ENCODE assay signal across 1 cellular context in the genomic region with DNA sequence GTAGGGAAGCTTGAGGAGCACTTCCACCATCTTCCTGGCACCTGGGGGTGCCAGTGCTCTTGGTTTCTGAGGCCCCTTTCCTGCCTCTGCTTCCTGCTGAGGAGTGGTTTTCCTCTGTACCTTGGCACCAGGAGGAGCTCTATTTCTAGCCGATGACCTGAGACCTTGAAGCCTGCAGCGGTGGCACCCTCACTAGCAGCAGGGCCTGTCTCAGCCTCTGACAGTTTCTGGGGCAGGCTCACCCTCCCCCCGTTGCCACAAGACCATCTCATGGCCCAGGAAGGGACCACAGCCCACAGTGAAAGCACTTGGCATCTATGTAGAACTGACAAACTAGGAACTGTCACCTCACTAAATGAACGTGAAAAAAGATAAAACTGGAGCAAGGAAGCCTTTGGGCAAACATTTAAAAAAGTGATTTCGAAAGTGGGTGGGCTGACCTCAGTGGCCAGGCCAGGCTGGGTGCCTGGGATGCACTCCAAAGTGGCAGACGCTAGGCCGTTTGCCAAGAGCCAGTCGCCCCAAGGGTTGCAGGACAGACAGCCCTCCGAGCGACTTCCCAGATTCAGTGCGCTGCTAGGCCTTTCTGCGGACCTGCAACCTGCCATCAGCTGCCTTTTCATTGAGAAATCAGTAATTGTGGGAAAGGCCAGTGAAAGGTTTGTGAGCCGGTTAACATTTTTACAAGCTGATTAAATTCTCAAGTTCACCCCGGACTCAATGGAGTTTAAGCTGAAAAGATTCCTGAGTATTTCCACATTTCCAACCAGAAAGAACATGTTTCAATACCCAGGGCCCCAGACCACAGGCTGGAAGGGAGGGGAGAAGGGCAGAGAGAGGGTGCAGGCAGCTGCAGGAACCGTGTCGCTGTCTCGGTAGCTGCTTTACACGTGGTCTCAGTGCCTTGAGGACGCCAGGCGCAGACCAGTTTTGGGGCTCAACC.
TF ChIP-seq lines count a peak whose summit lies in the region.

No MANE protein-coding gene starts in this region.

TF ChIP-seq in GM23338, 12 proteins besides CTCF, POLR2A, EP300 and RAD21 (continued from another document):
- TF ChIP-seq, protein P1, sequence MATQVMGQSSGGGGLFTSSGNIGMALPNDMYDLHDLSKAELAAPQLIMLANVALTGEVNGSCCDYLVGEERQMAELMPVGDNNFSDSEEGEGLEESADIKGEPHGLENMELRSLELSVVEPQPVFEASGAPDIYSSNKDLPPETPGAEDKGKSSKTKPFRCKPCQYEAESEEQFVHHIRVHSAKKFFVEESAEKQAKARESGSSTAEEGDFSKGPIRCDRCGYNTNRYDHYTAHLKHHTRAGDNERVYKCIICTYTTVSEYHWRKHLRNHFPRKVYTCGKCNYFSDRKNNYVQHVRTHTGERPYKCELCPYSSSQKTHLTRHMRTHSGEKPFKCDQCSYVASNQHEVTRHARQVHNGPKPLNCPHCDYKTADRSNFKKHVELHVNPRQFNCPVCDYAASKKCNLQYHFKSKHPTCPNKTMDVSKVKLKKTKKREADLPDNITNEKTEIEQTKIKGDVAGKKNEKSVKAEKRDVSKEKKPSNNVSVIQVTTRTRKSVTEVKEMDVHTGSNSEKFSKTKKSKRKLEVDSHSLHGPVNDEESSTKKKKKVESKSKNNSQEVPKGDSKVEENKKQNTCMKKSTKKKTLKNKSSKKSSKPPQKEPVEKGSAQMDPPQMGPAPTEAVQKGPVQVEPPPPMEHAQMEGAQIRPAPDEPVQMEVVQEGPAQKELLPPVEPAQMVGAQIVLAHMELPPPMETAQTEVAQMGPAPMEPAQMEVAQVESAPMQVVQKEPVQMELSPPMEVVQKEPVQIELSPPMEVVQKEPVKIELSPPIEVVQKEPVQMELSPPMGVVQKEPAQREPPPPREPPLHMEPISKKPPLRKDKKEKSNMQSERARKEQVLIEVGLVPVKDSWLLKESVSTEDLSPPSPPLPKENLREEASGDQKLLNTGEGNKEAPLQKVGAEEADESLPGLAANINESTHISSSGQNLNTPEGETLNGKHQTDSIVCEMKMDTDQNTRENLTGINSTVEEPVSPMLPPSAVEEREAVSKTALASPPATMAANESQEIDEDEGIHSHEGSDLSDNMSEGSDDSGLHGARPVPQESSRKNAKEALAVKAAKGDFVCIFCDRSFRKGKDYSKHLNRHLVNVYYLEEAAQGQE (IDR thresholded peaks at IDR 0.05; ENCODE audit: unreplicated experiment), result no peak
- TF ChIP-seq, protein P2, sequence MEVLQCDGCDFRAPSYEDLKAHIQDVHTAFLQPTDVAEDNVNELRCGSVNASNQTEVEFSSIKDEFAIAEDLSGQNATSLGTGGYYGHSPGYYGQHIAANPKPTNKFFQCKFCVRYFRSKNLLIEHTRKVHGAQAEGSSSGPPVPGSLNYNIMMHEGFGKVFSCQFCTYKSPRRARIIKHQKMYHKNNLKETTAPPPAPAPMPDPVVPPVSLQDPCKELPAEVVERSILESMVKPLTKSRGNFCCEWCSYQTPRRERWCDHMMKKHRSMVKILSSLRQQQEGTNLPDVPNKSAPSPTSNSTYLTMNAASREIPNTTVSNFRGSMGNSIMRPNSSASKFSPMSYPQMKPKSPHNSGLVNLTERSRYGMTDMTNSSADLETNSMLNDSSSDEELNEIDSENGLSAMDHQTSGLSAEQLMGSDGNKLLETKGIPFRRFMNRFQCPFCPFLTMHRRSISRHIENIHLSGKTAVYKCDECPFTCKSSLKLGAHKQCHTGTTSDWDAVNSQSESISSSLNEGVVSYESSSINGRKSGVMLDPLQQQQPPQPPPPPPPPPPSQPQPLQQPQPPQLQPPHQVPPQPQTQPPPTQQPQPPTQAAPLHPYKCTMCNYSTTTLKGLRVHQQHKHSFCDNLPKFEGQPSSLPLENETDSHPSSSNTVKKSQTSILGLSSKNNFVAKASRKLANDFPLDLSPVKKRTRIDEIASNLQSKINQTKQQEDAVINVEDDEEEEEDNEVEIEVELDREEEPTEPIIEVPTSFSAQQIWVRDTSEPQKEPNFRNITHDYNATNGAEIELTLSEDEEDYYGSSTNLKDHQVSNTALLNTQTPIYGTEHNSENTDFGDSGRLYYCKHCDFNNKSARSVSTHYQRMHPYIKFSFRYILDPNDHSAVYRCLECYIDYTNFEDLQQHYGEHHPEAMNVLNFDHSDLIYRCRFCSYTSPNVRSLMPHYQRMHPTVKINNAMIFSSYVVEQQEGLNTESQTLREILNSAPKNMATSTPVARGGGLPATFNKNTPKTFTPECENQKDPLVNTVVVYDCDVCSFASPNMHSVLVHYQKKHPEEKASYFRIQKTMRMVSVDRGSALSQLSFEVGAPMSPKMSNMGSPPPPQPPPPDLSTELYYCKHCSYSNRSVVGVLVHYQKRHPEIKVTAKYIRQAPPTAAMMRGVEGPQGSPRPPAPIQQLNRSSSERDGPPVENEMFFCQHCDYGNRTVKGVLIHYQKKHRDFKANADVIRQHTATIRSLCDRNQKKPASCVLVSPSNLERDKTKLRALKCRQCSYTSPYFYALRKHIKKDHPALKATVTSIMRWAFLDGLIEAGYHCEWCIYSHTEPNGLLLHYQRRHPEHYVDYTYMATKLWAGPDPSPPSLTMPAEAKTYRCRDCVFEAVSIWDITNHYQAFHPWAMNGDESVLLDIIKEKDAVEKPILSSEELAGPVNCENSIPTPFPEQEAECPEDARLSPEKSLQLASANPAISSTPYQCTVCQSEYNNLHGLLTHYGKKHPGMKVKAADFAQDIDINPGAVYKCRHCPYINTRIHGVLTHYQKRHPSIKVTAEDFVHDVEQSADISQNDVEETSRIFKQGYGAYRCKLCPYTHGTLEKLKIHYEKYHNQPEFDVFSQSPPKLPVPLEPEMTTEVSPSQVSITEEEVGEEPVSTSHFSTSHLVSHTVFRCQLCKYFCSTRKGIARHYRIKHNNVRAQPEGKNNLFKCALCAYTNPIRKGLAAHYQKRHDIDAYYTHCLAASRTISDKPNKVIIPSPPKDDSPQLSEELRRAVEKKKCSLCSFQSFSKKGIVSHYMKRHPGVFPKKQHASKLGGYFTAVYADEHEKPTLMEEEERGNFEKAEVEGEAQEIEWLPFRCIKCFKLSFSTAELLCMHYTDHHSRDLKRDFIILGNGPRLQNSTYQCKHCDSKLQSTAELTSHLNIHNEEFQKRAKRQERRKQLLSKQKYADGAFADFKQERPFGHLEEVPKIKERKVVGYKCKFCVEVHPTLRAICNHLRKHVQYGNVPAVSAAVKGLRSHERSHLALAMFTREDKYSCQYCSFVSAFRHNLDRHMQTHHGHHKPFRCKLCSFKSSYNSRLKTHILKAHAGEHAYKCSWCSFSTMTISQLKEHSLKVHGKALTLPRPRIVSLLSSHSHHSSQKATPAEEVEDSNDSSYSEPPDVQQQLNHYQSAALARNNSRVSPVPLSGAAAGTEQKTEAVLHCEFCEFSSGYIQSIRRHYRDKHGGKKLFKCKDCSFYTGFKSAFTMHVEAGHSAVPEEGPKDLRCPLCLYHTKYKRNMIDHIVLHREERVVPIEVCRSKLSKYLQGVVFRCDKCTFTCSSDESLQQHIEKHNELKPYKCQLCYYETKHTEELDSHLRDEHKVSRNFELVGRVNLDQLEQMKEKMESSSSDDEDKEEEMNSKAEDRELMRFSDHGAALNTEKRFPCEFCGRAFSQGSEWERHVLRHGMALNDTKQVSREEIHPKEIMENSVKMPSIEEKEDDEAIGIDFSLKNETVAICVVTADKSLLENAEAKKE (CRISPR knock-in tag; IDR thresholded peaks at IDR 0.05), result no peak
- TF ChIP-seq, protein P3, sequence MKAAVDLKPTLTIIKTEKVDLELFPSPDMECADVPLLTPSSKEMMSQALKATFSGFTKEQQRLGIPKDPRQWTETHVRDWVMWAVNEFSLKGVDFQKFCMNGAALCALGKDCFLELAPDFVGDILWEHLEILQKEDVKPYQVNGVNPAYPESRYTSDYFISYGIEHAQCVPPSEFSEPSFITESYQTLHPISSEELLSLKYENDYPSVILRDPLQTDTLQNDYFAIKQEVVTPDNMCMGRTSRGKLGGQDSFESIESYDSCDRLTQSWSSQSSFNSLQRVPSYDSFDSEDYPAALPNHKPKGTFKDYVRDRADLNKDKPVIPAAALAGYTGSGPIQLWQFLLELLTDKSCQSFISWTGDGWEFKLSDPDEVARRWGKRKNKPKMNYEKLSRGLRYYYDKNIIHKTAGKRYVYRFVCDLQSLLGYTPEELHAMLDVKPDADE (IDR thresholded peaks at IDR 0.05), result no peak
- TF ChIP-seq ZNF331 (CRISPR knock-in tag; IDR thresholded peaks at IDR 0.05; ENCODE audit: low read depth) (no peak), CREB1 (CRISPR knock-in tag; IDR thresholded peaks at IDR 0.05; ENCODE audit: low read depth) (no peak), POLR2AphosphoS5 (IDR thresholded peaks at IDR 0.05; ENCODE audit: low read depth) (no peak), EZH2 (IDR thresholded peaks at IDR 0.05; ENCODE audit: low read depth, unreplicated experiment) (no peak), JUNB (IDR thresholded peaks at IDR 0.05; ENCODE audit: unreplicated experiment) (no peak), EZH2phosphoT487 (IDR thresholded peaks at IDR 0.05; ENCODE audit: unreplicated experiment) (no peak)
